In the genomic region with DNA sequence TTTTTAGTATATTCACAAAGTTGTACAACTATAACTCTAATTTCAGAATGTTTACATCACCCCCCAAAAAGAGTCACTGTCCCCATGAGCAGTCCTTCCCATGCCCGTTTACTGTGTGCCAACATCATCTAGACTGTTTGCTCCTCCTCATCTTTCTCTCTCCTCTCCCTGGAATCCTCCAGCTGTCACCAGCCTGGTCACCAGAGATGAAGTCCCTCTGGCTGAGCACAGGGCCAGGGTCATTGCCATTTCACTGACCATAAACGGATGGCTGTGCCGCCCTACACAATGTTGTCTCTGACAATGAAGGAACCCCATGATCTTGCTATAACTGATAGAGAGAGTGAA, we compare ENCODE assay signal across 12 cellular contexts. TPM values are rescaled to one million over a fixed set of nuclear protein-coding genes. Genes with fewer than 3 reads are reported as not detected.
A peak's percentile ranks its signal among the peaks of the same experiment; 100 is the strongest.
DNase-seq lines count a peak whose midpoint lies in the region; ATAC-seq and TF ChIP-seq lines count a peak whose summit lies in the region.
"Had no signal": no experiment of that assay in that cellular context is flagged by ENCODE, and none has a peak within 500 bp of the region (broad histone marks: within the 10 kb centered on the region; RNA-seq: fewer than 3 reads in every experiment).

No MANE protein-coding gene starts in this region.

- H3K36me3 ChIP-seq in breast epithelium (no peaks in the 10 kb centered on the region), left lung (no peaks in the 10 kb centered on the region), transverse colon (no peaks in the 10 kb centered on the region)
- H3K36me3 ChIP-seq: BE2C had no signal

- H3K4me3 ChIP-seq in breast epithelium (no peak overlapping the region), left lung (no peak overlapping the region), transverse colon (no peak overlapping the region)

- no peak for TF ChIP-seq EP300 in transverse colon (IDR thresholded peaks at IDR 0.05; ENCODE audit: low read depth)

- TF ChIP-seq CTCF in MCF 10A (IDR thresholded peaks at IDR 0.05; ENCODE audit: unreplicated experiment) (no peak), breast epithelium (IDR thresholded peaks at IDR 0.05) (no peak), left lung (IDR thresholded peaks at IDR 0.05) (no peak), transverse colon (IDR thresholded peaks at IDR 0.05) (no peak)

- BruUV-seq in MCF 10A (replicated peaks; lab: Mats Ljungman, UMichigan): no TSS peak

- H3K27ac Mint-ChIP-seq in MCF 10A (ENCODE audit: low read depth, unreplicated experiment): peak overlapping the region; percentile 86
- peak overlapping the region; percentile 89 for H3K27ac Mint-ChIP-seq in activated CD4-positive, alpha-beta memory T cell treated with anti-CD3 and anti-CD28 coated beads for 36 hours

- H3K9me3 Mint-ChIP-seq in MCF 10A (ENCODE audit: unreplicated experiment): no peaks in the 10 kb centered on the region
- H3K9me3 Mint-ChIP-seq in activated CD4-positive, alpha-beta memory T cell treated with anti-CD3 and anti-CD28 coated beads for 36 hours: no peaks in the 10 kb centered on the region
- H3K9me3 Mint-ChIP-seq: mesothelial cell of epicardium had no signal

- H3K4me1 ChIP-seq in breast epithelium (no peaks in the 10 kb centered on the region), left lung (peaks cover 0 to 46% of the 10 kb centered on the region in 2 donors), transverse colon (peaks cover 4 to 65% (median 24%) of the 10 kb centered on the region in 4 donors)

- no peak for DNase-seq in MCF 10A (ENCODE audit: unreplicated experiment)
- no peak for DNase-seq in breast epithelium (ENCODE audit: low spot score in 2 of 2)
- no peak for DNase-seq in activated CD4-positive, alpha-beta memory T cell treated with anti-CD3 and anti-CD28 coated beads for 36 hours
- no peak for DNase-seq in left lung
- DNase-seq in transverse colon: no peak
- no peak for DNase-seq in activated CD8-positive, alpha-beta memory T cell treated with anti-CD3 and anti-CD28 coated beads, Interleukin-2, amount 50 U/mL, for 48 hours
- no peak for DNase-seq in GM19238 (ENCODE audit: insufficient read length, low spot score)
- DNase-seq in activated effector memory CD4-positive, alpha-beta T cell treated with anti-CD3 and anti-CD28 coated beads, Interleukin-2, amount 50 U/mL, for 16 hours: no peak
- DNase-seq: activated CD4-positive, alpha-beta T cell treated with anti-CD3 and anti-CD28 coated beads, Interleukin-2, amount 50 U/mL, for 4 hours; BE2C; NCI-H1436 treated with DMSO at 0.1 percent for 48 hours had no signal

- POLR2A ChIA-PET in MCF 10A (lab: Yijun Ruan, JAX): interaction anchor here (1.0 to 1.6 kb wide), 5 partner anchors 7 to 60 kb away, joined by 4 to 12 read pairs (median 5); a partner anchor contains a TSS
- POLR2A ChIA-PET in activated CD4-positive, alpha-beta memory T cell treated with anti-CD3 and anti-CD28 coated beads for 36 hours (lab: Charles Lee): interaction anchor here (1.6 to 1.9 kb wide), 2 partner anchors 10 to 60 kb away, joined by 4 to 5 read pairs; a partner anchor contains a TSS

- 87 to 100% methylated on average over 1 to 3 of the region's 3 CpGs for WGBS in transverse colon (ENCODE audit: low coverage in 1 of 2), 2 donors

- no peak for ATAC-seq in left lung

- peaks cover 24% of the 10 kb centered on the region for H3K4me1 Mint-ChIP-seq in MCF 10A (ENCODE audit: insufficient read depth, unreplicated experiment)
- peaks cover 57% of the 10 kb centered on the region for H3K4me1 Mint-ChIP-seq in activated CD4-positive, alpha-beta memory T cell treated with anti-CD3 and anti-CD28 coated beads for 36 hours (ENCODE audit: low read depth)

- no peaks in the 10 kb centered on the region for H3K27me3 Mint-ChIP-seq in MCF 10A (ENCODE audit: insufficient read depth, unreplicated experiment)
- no peaks in the 10 kb centered on the region for H3K27me3 Mint-ChIP-seq in activated CD4-positive, alpha-beta memory T cell treated with anti-CD3 and anti-CD28 coated beads for 36 hours

- H3K27me3 ChIP-seq in breast epithelium (no peaks in the 10 kb centered on the region), left lung (no peaks in the 10 kb centered on the region), transverse colon (no peaks in the 10 kb centered on the region)
- H3K27me3 ChIP-seq: BE2C had no signal

- H3K27ac ChIP-seq in breast epithelium: peak overlapping the region in 1 of 2 donors; percentile 13
- H3K27ac ChIP-seq in left lung: peak overlapping the region; percentile 53 to 78
- peak overlapping the region; percentile 62 to 80 (median 66) for H3K27ac ChIP-seq in transverse colon

- H3K9me3 ChIP-seq in breast epithelium (no peaks in the 10 kb centered on the region), left lung (no peaks in the 10 kb centered on the region), transverse colon (no peaks in the 10 kb centered on the region)
- H3K9me3 ChIP-seq: BE2C had no signal

- H3K36me3 Mint-ChIP-seq in MCF 10A (ENCODE audit: insufficient read depth, unreplicated experiment): no peaks in the 10 kb centered on the region
- no peaks in the 10 kb centered on the region for H3K36me3 Mint-ChIP-seq in activated CD4-positive, alpha-beta memory T cell treated with anti-CD3 and anti-CD28 coated beads for 36 hours
- H3K36me3 Mint-ChIP-seq: mesothelial cell of epicardium had no signal

- intact Hi-C loops in MCF 10A (cut with micrococcal nuclease): no loop called here
- intact Hi-C loops in breast epithelium (cut with DNase I; ENCODE audit: low total_unique reads): no loop called here
- intact Hi-C loops in activated CD4-positive, alpha-beta memory T cell treated with anti-CD3 and anti-CD28 coated beads for 36 hours (cut with micrococcal nuclease): loop anchor here (1.0 kb wide), 3 partner anchors 10 to 59 kb away; no protein-coding TSS in a partner anchor
- intact Hi-C loops in left lung (cut with DNase I): no loop called here
- intact Hi-C loops in transverse colon (cut with DNase I; ENCODE audit: low total_unique reads): no loop called here

- TF ChIP-seq POLR2A in breast epithelium (IDR thresholded peaks at IDR 0.05) (no peak), transverse colon (IDR thresholded peaks at IDR 0.05) (no peak)

- H3K4me3 Mint-ChIP-seq in MCF 10A (ENCODE audit: unreplicated experiment): no peak overlapping the region
- H3K4me3 Mint-ChIP-seq in activated CD4-positive, alpha-beta memory T cell treated with anti-CD3 and anti-CD28 coated beads for 36 hours: peak overlapping the region; percentile 24
- H3K4me3 Mint-ChIP-seq: mesothelial cell of epicardium had no signal

- CTCF ChIA-PET in MCF 10A (lab: Yijun Ruan, JAX): interaction anchor here (0.5 to 0.7 kb wide), 2 partner anchors 37 to 60 kb away, joined by 3 to 4 read pairs; no protein-coding TSS in a partner anchor
- CTCF ChIA-PET in activated CD4-positive, alpha-beta memory T cell treated with anti-CD3 and anti-CD28 coated beads for 36 hours (lab: Charles Lee): no interaction called here

- in situ Hi-C loops in transverse colon (cut with MboI; ENCODE audit: low pct_ligation_motif_present in 1 of 4, low pct_unique_long_range_greater_than_20kb in 1 of 4, low sequenced_read_pairs in 3 of 4): no loop called here

RNA-seq across cellular contexts. Expression of a gene that starts 45.2 kb away (rescaled TPM):
- total RNA-seq in MCF 10A (2022) (not detected in 2 replicates), breast epithelium (1 to 10 TPM in 1 of 3 donors, under 1 TPM in 2; 0.96 to 2.5 (median 0.98) TPM), left lung (1 to 10 TPM; 2.4 to 4.2 TPM), transverse colon (10 to 100 TPM in 1 of 4 donors, 1 to 10 TPM in 2, not detected in 1; 2.5 to 29.9 (median 2.7) TPM)
- total RNA-seq in activated CD4-positive, alpha-beta memory T cell treated with anti-CD3 and anti-CD28 coated beads for 36 hours: 1 to 10 TPM; 1.5 TPM
- total RNA-seq: mesothelial cell of epicardium had no signal

RNA-seq across cellular contexts. Expression of a gene that starts 53.1 kb away (rescaled TPM):
- total RNA-seq in MCF 10A (2022) (0.16 TPM in 1 of 2 replicates, not detected in the other), breast epithelium (under 1 TPM in 1 of 3 donors, not detected in 2; 0.66 TPM), left lung (under 1 TPM; 0.44 to 0.79 TPM), transverse colon (1 to 10 TPM in 1 of 4 donors, under 1 TPM in 3; 0.14 to 2.8 (median 0.77) TPM)
- 1 to 10 TPM; 2.3 to 2.6 TPM for total RNA-seq in activated CD4-positive, alpha-beta memory T cell treated with anti-CD3 and anti-CD28 coated beads for 36 hours
- total RNA-seq: mesothelial cell of epicardium had no signal

RNA-seq across cellular contexts. Expression of a gene that starts 59.7 kb away (rescaled TPM):
- 47.4 and 58.7 TPM in 2 replicates for total RNA-seq in MCF 10A (2022)
- total RNA-seq in breast epithelium: 100 to 1,000 TPM in 2 of 3 donors, 10 to 100 TPM in 1; 94.4 to 140 (median 117) TPM
- 10 to 100 TPM; 44.6 to 52.4 TPM for total RNA-seq in activated CD4-positive, alpha-beta memory T cell treated with anti-CD3 and anti-CD28 coated beads for 36 hours
- 10 to 100 TPM; 83.7 to 96.7 TPM for total RNA-seq in left lung
- total RNA-seq in transverse colon: 100 to 1,000 TPM in 1 of 4 donors, 10 to 100 TPM in 3; 48.3 to 105 (median 73.2) TPM
